ENCODE assay signal across 17 cellular contexts in the genomic region with DNA sequence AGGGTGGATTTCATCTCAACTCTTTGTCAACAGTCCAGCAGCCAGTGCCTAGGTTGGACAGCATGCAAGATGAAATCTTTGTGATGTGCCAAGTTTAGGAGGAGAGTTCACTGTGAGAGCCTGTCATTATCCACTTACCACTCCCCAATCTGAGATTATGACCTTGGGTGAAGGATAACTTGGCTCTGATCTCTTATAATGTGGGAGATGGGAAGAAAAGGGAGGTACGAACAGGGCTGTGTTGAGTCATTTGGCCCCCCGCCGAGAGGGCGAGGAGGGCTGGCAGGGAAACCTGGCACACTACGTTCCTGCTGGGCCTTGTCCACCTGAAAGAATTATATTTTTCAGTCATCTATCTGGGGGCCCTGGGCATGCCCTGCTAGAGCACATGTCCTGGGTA. TPM values are rescaled to one million over a fixed set of nuclear protein-coding genes. Genes with fewer than 3 reads are reported as not detected.
A peak's percentile ranks its signal among the peaks of the same experiment; 100 is the strongest.
DNase-seq lines count a peak whose midpoint lies in the region; ATAC-seq and TF ChIP-seq lines count a peak whose summit lies in the region.
"Had no signal": no experiment of that assay in that cellular context is flagged by ENCODE, and none has a peak within 500 bp of the region (broad histone marks: within the 10 kb centered on the region; RNA-seq: fewer than 3 reads in every experiment).

No MANE protein-coding gene starts in this region.

- TF ChIP-seq CTCF in brain microvascular endothelial cell (IDR thresholded peaks at IDR 0.05; ENCODE audit: low read depth, low read length, missing control alignments): no peak

- H3K4me1 ChIP-seq in right cardiac atrium (ENCODE audit: control insufficient read depth, insufficient read depth, low read length): peaks cover 19% of the 10 kb centered on the region
- peaks cover 9 to 94% (median 83%) of the 10 kb centered on the region in 5 donors for H3K4me1 ChIP-seq in subcutaneous abdominal adipose tissue (ENCODE audit: control insufficient read depth in 5 of 5, insufficient read depth in 5 of 5, low read length in 5 of 5)
- H3K4me1 ChIP-seq: psoas muscle had no signal

- H3K9me3 Mint-ChIP-seq in activated CD4-positive, alpha-beta memory T cell treated with anti-CD3 and anti-CD28 coated beads, Interleukin-2, amount 10 ng/mL, durations not matched to agents 7 days and 5 days: no peaks in the 10 kb centered on the region
- H3K9me3 Mint-ChIP-seq: activated naive CD8-positive, alpha-beta T cell treated with anti-CD3 and anti-CD28 coated beads for 36 hours; CD8-positive, alpha-beta memory T cell had no signal

- H3K36me3 ChIP-seq in brain microvascular endothelial cell (replicated peaks) (peaks cover 3% of the 10 kb centered on the region), subcutaneous abdominal adipose tissue (ENCODE audit: control insufficient read depth in 5 of 5, insufficient read depth in 5 of 5, low read length in 5 of 5) (peaks cover 4 to 20% (median 16%) of the 10 kb centered on the region in 5 donors)

- POLR2A ChIA-PET in activated CD4-positive, alpha-beta memory T cell treated with anti-CD3 and anti-CD28 coated beads, Interleukin-2, amount 10 ng/mL, durations not matched to agents 7 days and 5 days (lab: Charles Lee): no interaction called here

- peak; percentile 18 for DNase-seq in NCI-H1105 (lab: John Stamatoyannopoulos, UW)
- no peak for DNase-seq in brain microvascular endothelial cell
- DNase-seq in right cardiac atrium: peak; percentile 58 to 82 (median 79)
- no peak for DNase-seq in activated CD4-positive, alpha-beta memory T cell treated with anti-CD3 and anti-CD28 coated beads, Interleukin-2, amount 10 ng/mL, durations not matched to agents 7 days and 5 days
- DNase-seq in cerebellar nuclear complex (lab: John Stamatoyannopoulos, UW): no peak
- DNase-seq: activated naive CD8-positive, alpha-beta T cell treated with anti-CD3 and anti-CD28 coated beads for 36 hours; CD8-positive, alpha-beta memory T cell; effector CD4-positive, alpha-beta T cell; midbrain; NCI-H187; OCI-M1 had no signal

- peak overlapping the region; percentile 94 for H3K27ac ChIP-seq in brain microvascular endothelial cell
- peak overlapping the region; percentile 94 for H3K27ac ChIP-seq in right cardiac atrium (ENCODE audit: low read length)
- H3K27ac ChIP-seq in subcutaneous abdominal adipose tissue (ENCODE audit: low read depth, low read length): peak overlapping the region; percentile 91
- H3K27ac ChIP-seq: hepatocyte, psoas muscle had no signal

- peak; percentile 74 to 83 for ATAC-seq in right cardiac atrium
- no peak for ATAC-seq in GM21723 (IDR thresholded peaks at IDR 0.05; ENCODE audit: unreplicated experiment)
- ATAC-seq in GM19035 (IDR thresholded peaks at IDR 0.05; ENCODE audit: unreplicated experiment): no peak
- ATAC-seq: psoas muscle had no signal

- CTCF ChIA-PET in activated CD4-positive, alpha-beta memory T cell treated with anti-CD3 and anti-CD28 coated beads, Interleukin-2, amount 10 ng/mL, durations not matched to agents 7 days and 5 days (lab: Charles Lee): no interaction called here

- H3K9ac ChIP-seq in subcutaneous abdominal adipose tissue (ENCODE audit: low read length in 5 of 5): peak overlapping the region in 2 of 5 donors; percentile 38 to 67

- H3K27me3 ChIP-seq in brain microvascular endothelial cell (replicated peaks) (no peaks in the 10 kb centered on the region), right cardiac atrium (ENCODE audit: control insufficient read depth, insufficient read depth) (no peaks in the 10 kb centered on the region), subcutaneous abdominal adipose tissue (ENCODE audit: control insufficient read depth in 5 of 5, insufficient read depth in 4 of 5, low read length in 5 of 5) (no peaks in the 10 kb centered on the region)
- H3K27me3 ChIP-seq: hepatocyte had no signal

- H3K27ac Mint-ChIP-seq in activated CD4-positive, alpha-beta memory T cell treated with anti-CD3 and anti-CD28 coated beads, Interleukin-2, amount 10 ng/mL, durations not matched to agents 7 days and 5 days: no peak overlapping the region
- H3K27ac Mint-ChIP-seq: activated naive CD8-positive, alpha-beta T cell treated with anti-CD3 and anti-CD28 coated beads for 36 hours; CD8-positive, alpha-beta memory T cell had no signal

- H3K4me3 ChIP-seq in brain microvascular endothelial cell (ENCODE audit: low read depth, low read length) (no peak overlapping the region), right cardiac atrium (ENCODE audit: low read length) (no peak overlapping the region), subcutaneous abdominal adipose tissue (ENCODE audit: low read depth in 1 of 5, low read length in 5 of 5) (peak overlapping the region in 1 of 5 donors; percentile 0)
- H3K4me3 ChIP-seq: hepatocyte, psoas muscle had no signal

- no peaks in the 10 kb centered on the region for H3K9me3 ChIP-seq in right cardiac atrium (ENCODE audit: control insufficient read depth, low read length)
- H3K9me3 ChIP-seq in subcutaneous abdominal adipose tissue (ENCODE audit: control insufficient read depth in 5 of 5, low read length in 5 of 5): no peaks in the 10 kb centered on the region
- H3K9me3 ChIP-seq: psoas muscle had no signal

- H3K4me3 Mint-ChIP-seq in activated CD4-positive, alpha-beta memory T cell treated with anti-CD3 and anti-CD28 coated beads, Interleukin-2, amount 10 ng/mL, durations not matched to agents 7 days and 5 days: no peak overlapping the region
- H3K4me3 Mint-ChIP-seq: activated naive CD8-positive, alpha-beta T cell treated with anti-CD3 and anti-CD28 coated beads for 36 hours; CD8-positive, alpha-beta memory T cell had no signal

- H3K27me3 Mint-ChIP-seq in activated CD4-positive, alpha-beta memory T cell treated with anti-CD3 and anti-CD28 coated beads, Interleukin-2, amount 10 ng/mL, durations not matched to agents 7 days and 5 days: peaks cover 41% of the 10 kb centered on the region

- intact Hi-C loops in right cardiac atrium (cut with DNase I): no loop called here

- no peaks in the 10 kb centered on the region for H3K36me3 Mint-ChIP-seq in activated CD4-positive, alpha-beta memory T cell treated with anti-CD3 and anti-CD28 coated beads, Interleukin-2, amount 10 ng/mL, durations not matched to agents 7 days and 5 days (ENCODE audit: low read depth)
- H3K36me3 Mint-ChIP-seq: activated naive CD8-positive, alpha-beta T cell treated with anti-CD3 and anti-CD28 coated beads for 36 hours; CD8-positive, alpha-beta memory T cell had no signal

- no peaks in the 10 kb centered on the region for H3K4me1 Mint-ChIP-seq in activated CD4-positive, alpha-beta memory T cell treated with anti-CD3 and anti-CD28 coated beads, Interleukin-2, amount 10 ng/mL, durations not matched to agents 7 days and 5 days
- H3K4me1 Mint-ChIP-seq: CD8-positive, alpha-beta memory T cell had no signal

- 36% methylated on average over 5 of the region's 5 CpGs for WGBS in right cardiac atrium

- in situ Hi-C loops in brain microvascular endothelial cell (cut with HindIII; ENCODE audit: low pct_ligation_motif_present, low sequenced_read_pairs): no loop called here

RNA-seq across cellular contexts. Expression of a gene that starts 35.8 kb away (rescaled TPM):
- total RNA-seq in right cardiac atrium: 10 to 100 TPM; 32.0 to 45.8 (median 33.4) TPM
- 24.2 TPM for polyA plus RNA-seq in right cardiac atrium
- not detected for total RNA-seq in activated CD4-positive, alpha-beta memory T cell treated with anti-CD3 and anti-CD28 coated beads, Interleukin-2, amount 10 ng/mL, durations not matched to agents 7 days and 5 days
- total RNA-seq: activated naive CD8-positive, alpha-beta T cell treated with anti-CD3 and anti-CD28 coated beads for 36 hours; CD8-positive, alpha-beta memory T cell; T-helper 2 cell treated with Interferon-gamma antibody and Interleukin-4, amounts not matched to agents 100 ng/mL and 5 ng/mL, for 36 hours had no signal
- polyA plus RNA-seq: CD8-positive, alpha-beta memory T cell had no signal

Comparison
In these comparisons a context has a peak if more than half of its experiments do, and no peak if none do; other contexts are left out.
1. DNase-seq: peak in NCI-H1105 (single experiment) and right cardiac atrium (3 of 3); none in brain microvascular endothelial cell (single experiment), activated CD4-positive, alpha-beta memory T cell treated with anti-CD3 and anti-CD28 coated beads, Interleukin-2, amount 10 ng/mL, durations not matched to agents 7 days and 5 days (single experiment) and cerebellar nuclear complex (0 of 2).
2. ATAC-seq: peak in right cardiac atrium (2 of 2); none in GM21723 (single experiment) and GM19035 (single experiment).
3. RNA of a gene that starts 35.8 kb away (total RNA-seq): 32.0 to 45.8 TPM in right cardiac atrium; not detected in activated CD4-positive, alpha-beta memory T cell treated with anti-CD3 and anti-CD28 coated beads, Interleukin-2, amount 10 ng/mL, durations not matched to agents 7 days and 5 days; every median in the first group is over 10 times any median in the second.
4. Peak in every context shown above with its lines, with median percentiles within 50 percentile points of each other: H3K27ac ChIP-seq.